Comparison of ENCODE assay signal across 9 cellular contexts in genomic region chr11:36041988-36042606, GRCh38.
DNase-seq lines count a peak whose midpoint lies in the region; ATAC-seq and TF ChIP-seq lines count a peak whose summit lies in the region.
"Had no signal": no experiment of that assay in that cellular context is flagged by ENCODE, and none has a peak within 500 bp of the region (broad histone marks: within the 10 kb centered on the region; RNA-seq: fewer than 3 reads in every experiment).

No MANE protein-coding gene starts in this region.

- TF ChIP-seq CTCF in BE2C (IDR thresholded peaks at IDR 0.05; ENCODE audit: low read depth, low read length): peak; percentile 33
- TF ChIP-seq CTCF in HL-60 (IDR thresholded peaks at IDR 0.05; ENCODE audit: insufficient read depth, low read length): peak; percentile 39
- TF ChIP-seq CTCF in WTC11 (IDR thresholded peaks at IDR 0.05): no peak
- peak; percentile 44 for TF ChIP-seq CTCF in liver (IDR thresholded peaks at IDR 0.05; ENCODE audit: low read depth, low read length, missing input control)

- no peak overlapping the region for H3K9ac ChIP-seq in liver (ENCODE audit: low read depth in 1 of 2, low read length in 2 of 2)

- TF ChIP-seq RAD21 in liver (IDR thresholded peaks at IDR 0.05): peak; percentile 68 to 73

- peaks cover 9% of the 10 kb centered on the region for H3K36me3 Mint-ChIP-seq in WTC11

- CTCF ChIA-PET in WTC11 (lab: Charles Lee): interaction anchor here (0.6 to 4.7 kb wide), 30 partner anchors 9 to 516 kb away, joined by 3 to 46 read pairs (median 4); partner anchors contain the start of gene PAMR1

- no peaks in the 10 kb centered on the region for H3K36me3 ChIP-seq in BE2C
- H3K36me3 ChIP-seq in liver (ENCODE audit: control insufficient read depth in 4 of 4, insufficient read depth in 3 of 4, low read depth in 1 of 4, low read length in 3 of 4): no peaks in the 10 kb centered on the region
- H3K36me3 ChIP-seq: gastrocnemius medialis had no signal

- POLR2A ChIA-PET in WTC11 (lab: Charles Lee): no interaction called here

- ATAC-seq in WTC11 (peak; percentile 70; the same call in 1 of the 2 replicates), GM21367 (IDR thresholded peaks at IDR 0.05; ENCODE audit: unreplicated experiment) (no peak), HG03139 (IDR thresholded peaks at IDR 0.05; ENCODE audit: unreplicated experiment) (no peak)
- ATAC-seq: gastrocnemius medialis had no signal

- peaks cover 7% of the 10 kb centered on the region for H3K9me3 Mint-ChIP-seq in WTC11

- no peaks in the 10 kb centered on the region for H3K27me3 Mint-ChIP-seq in WTC11 (ENCODE audit: low read depth)

- H3K4me3 ChIP-seq in BE2C (ENCODE audit: low read depth, low read length) (no peak overlapping the region), HL-60 (replicated peaks; ENCODE audit: insufficient read depth, low read length) (no peak overlapping the region), liver (ENCODE audit: low read depth in 1 of 3, low read length in 3 of 3) (no peak overlapping the region)
- H3K4me3 ChIP-seq: gastrocnemius medialis had no signal

- H3K4me3 Mint-ChIP-seq in WTC11: no peak overlapping the region

- no peaks in the 10 kb centered on the region for H3K4me1 ChIP-seq in BE2C
- peaks cover 0 to 2% (median 0%) of the 10 kb centered on the region in 4 donors for H3K4me1 ChIP-seq in liver (ENCODE audit: control insufficient read depth in 4 of 4, insufficient read depth in 4 of 4, low read length in 3 of 4)

- peaks cover 14% of the 10 kb centered on the region for H3K4me1 Mint-ChIP-seq in WTC11

- H3K27me3 ChIP-seq in BE2C (no peaks in the 10 kb centered on the region), HL-60 (ENCODE audit: insufficient read depth, poor library complexity, severe bottlenecking) (no peaks in the 10 kb centered on the region), liver (ENCODE audit: control insufficient read depth in 4 of 4, insufficient read depth in 4 of 4, low read length in 3 of 4) (no peaks in the 10 kb centered on the region)
- H3K27me3 ChIP-seq: gastrocnemius medialis had no signal

- peak overlapping the region; percentile 91 for H3K27ac Mint-ChIP-seq in WTC11

- H3K27ac ChIP-seq in HL-60 (replicated peaks) (no peak overlapping the region), liver (ENCODE audit: low read depth in 1 of 2, low read length in 2 of 2) (no peak overlapping the region)
- H3K27ac ChIP-seq: gastrocnemius medialis had no signal

- DNase-seq in BE2C: no peak
- peak in 1 of 2 experiments; percentile 19 for DNase-seq in HL-60 (ENCODE audit: low read depth in 1 of 2, low spot score in 1 of 2)
- no peak for DNase-seq in WTC11 (ENCODE audit: low spot score)
- DNase-seq in cortex of kidney (lab: John Stamatoyannopoulos, UW): no peak
- DNase-seq in cerebellar nuclear complex (lab: John Stamatoyannopoulos, UW): no peak
- DNase-seq: gastrocnemius medialis had no signal

- H3K9me3 ChIP-seq in BE2C (no peaks in the 10 kb centered on the region), liver (ENCODE audit: control insufficient read depth in 4 of 4, low read length in 3 of 4) (no peaks in the 10 kb centered on the region)
- H3K9me3 ChIP-seq: gastrocnemius medialis had no signal

- WGBS in liver: 55% methylated on average over 5 of the region's 5 CpGs

TF ChIP-seq in WTC11, 78 proteins besides CTCF, POLR2A, EP300 and RAD21 (continues in another document):
- TF ChIP-seq ZNF425 (CRISPR knock-in tag; conservative IDR thresholded peaks at IDR 0.05) (no peak), RORB (CRISPR knock-in tag; IDR thresholded peaks at IDR 0.05) (no peak), ZNF416 (CRISPR knock-in tag; IDR thresholded peaks at IDR 0.05) (no peak)

TF ChIP-seq in liver, 16 proteins besides CTCF, POLR2A, EP300 and RAD21:
- TF ChIP-seq HNF4A (conservative IDR thresholded peaks at IDR 0.05) (no peak), HNF4G (IDR thresholded peaks at IDR 0.05) (no peak), GABPA (IDR thresholded peaks at IDR 0.05 in 1 of 2, conservative IDR thresholded peaks at IDR 0.05 in 1 of 2) (no peak), ATF3 (IDR thresholded peaks at IDR 0.05) (no peak), ZBTB33 (IDR thresholded peaks at IDR 0.05) (no peak), REST (IDR thresholded peaks at IDR 0.05) (no peak), FOXA1 (IDR thresholded peaks at IDR 0.05) (no peak), JUND (IDR thresholded peaks at IDR 0.05) (no peak), YY1 (IDR thresholded peaks at IDR 0.05) (no peak), TAF1 (conservative IDR thresholded peaks at IDR 0.05) (no peak), MAX (IDR thresholded peaks at IDR 0.05) (no peak), RXRA (IDR thresholded peaks at IDR 0.05) (no peak), SP1 (IDR thresholded peaks at IDR 0.05) (no peak), FOXA2 (IDR thresholded peaks at IDR 0.05) (no peak)
